Comparison of ENCODE assay signal across 21 cellular contexts in genomic region chr16:88355389-88356123, GRCh38. TPM values are rescaled to one million over a fixed set of nuclear protein-coding genes. Genes with fewer than 3 reads are reported as not detected.
DNase-seq lines count a peak whose midpoint lies in the region; TF ChIP-seq lines count a peak whose summit lies in the region.
"Had no signal": no experiment of that assay in that cellular context is flagged by ENCODE, and none has a peak within 500 bp of the region (broad histone marks: within the 10 kb centered on the region; RNA-seq: fewer than 3 reads in every experiment).

No MANE protein-coding gene starts in this region.

- no peaks in the 10 kb centered on the region; the same call in 1 of the 2 replicates for H4K20me1 ChIP-seq in BLaER1

- H3K4me3 Mint-ChIP-seq in CD14-positive monocyte (no peak overlapping the region), chondrocyte (ENCODE audit: unreplicated experiment) (no peak overlapping the region)
- H3K4me3 Mint-ChIP-seq: CD8-positive, alpha-beta T cell had no signal

- no peaks in the 10 kb centered on the region for H3K36me3 ChIP-seq in BLaER1
- H3K36me3 ChIP-seq: BLaER1 treated with 17β-estradiol and CSF1 and Interleukin-3, amounts not matched to agents 10 nM and 100 nM; SJSA1 had no signal

- H3K27me3 Mint-ChIP-seq in CD14-positive monocyte (ENCODE audit: low read depth in 3 of 3), result peaks cover 0 to 10% (median 5%) of the 10 kb centered on the region in 3 donors
- peaks cover 4% of the 10 kb centered on the region for H3K27me3 Mint-ChIP-seq in chondrocyte (ENCODE audit: low read depth)

- intact Hi-C loops in CD14-positive monocyte (cut with micrococcal nuclease) (no loop called here), posterior vena cava (cut with DNase I) (no loop called here)

- no peaks in the 10 kb centered on the region for H3K36me3 Mint-ChIP-seq in CD14-positive monocyte
- H3K36me3 Mint-ChIP-seq in chondrocyte (ENCODE audit: low read depth), result no peaks in the 10 kb centered on the region
- H3K36me3 Mint-ChIP-seq: CD8-positive, alpha-beta T cell had no signal

- no peak overlapping the region for H3K27ac ChIP-seq in BLaER1
- H3K27ac ChIP-seq: BLaER1 treated with 17β-estradiol and CSF1 and Interleukin-3, amounts not matched to agents 10 nM and 100 nM; HL-60; KMS-11; SJSA1 had no signal

- TF ChIP-seq CTCF in CD14-positive monocyte (IDR thresholded peaks at IDR 0.05) (no peak), chondrocyte (IDR thresholded peaks at IDR 0.05) (no peak)

- H3K4me3 ChIP-seq in BLaER1, result no peak overlapping the region
- H3K4me3 ChIP-seq: BLaER1 treated with 17β-estradiol and CSF1 and Interleukin-3, amounts not matched to agents 10 nM and 100 nM; GM12878; SJSA1 had no signal

- peaks cover 15% of the 10 kb centered on the region for H3K27me3 ChIP-seq in BLaER1
- H3K27me3 ChIP-seq: SJSA1 had no signal

- H3K9ac ChIP-seq in BLaER1, result no peak overlapping the region
- H3K9ac ChIP-seq: BLaER1 treated with 17β-estradiol and CSF1 and Interleukin-3, amounts not matched to agents 10 nM and 100 nM; KMS-11 had no signal

- H3K4me2 ChIP-seq in BLaER1, result peak overlapping the region; percentile 29
- H3K4me2 ChIP-seq: KMS-11 had no signal

- H3K9me3 Mint-ChIP-seq in CD14-positive monocyte, result no peaks in the 10 kb centered on the region
- H3K9me3 Mint-ChIP-seq in chondrocyte (ENCODE audit: low read depth), result no peaks in the 10 kb centered on the region
- H3K9me3 Mint-ChIP-seq: CD8-positive, alpha-beta T cell had no signal

- DNase-seq in CD14-positive monocyte (ENCODE audit: low spot score) (peak; percentile 40), chondrocyte (ENCODE audit: low spot score) (peak; percentile 79), posterior vena cava (ENCODE audit: low spot score) (peak; percentile 74), pons (ENCODE audit: low spot score) (no peak), AG20443 (ENCODE audit: low spot score) (no peak), NCI-H2171 (lab: John Stamatoyannopoulos, UW) (no peak)
- DNase-seq: CD8-positive, alpha-beta T cell; DND-41; NCI-H1092 treated with DMSO at 0.1 percent for 48 hours; NCI-H1436 treated with DMSO at 0.1 percent for 48 hours; NCI-H2029; NCI-H226; NCI-H510A treated with DMSO at 0.1 percent for 48 hours; NCI-H748 treated with DMSO at 0.1 percent for 48 hours; NK-92 treated with Interleukin-12 subunit alpha and Interleukin-12 subunit beta, amount 100 ng/mL, for 24 hours had no signal

- H3K4me1 ChIP-seq in BLaER1, result peaks cover 52% of the 10 kb centered on the region

- H3K4me1 Mint-ChIP-seq in CD14-positive monocyte, result no peaks in the 10 kb centered on the region
- H3K4me1 Mint-ChIP-seq in chondrocyte (ENCODE audit: low read depth), result peaks cover 8% of the 10 kb centered on the region

- 0 out of 2 replicates have a peak, but pooled peaks cover under 1% of the 10 kb centered on the region for H3K9me3 ChIP-seq in BLaER1
- H3K9me3 ChIP-seq: BLaER1 treated with 17β-estradiol and CSF1 and Interleukin-3, amounts not matched to agents 10 nM and 100 nM; SJSA1 had no signal

- H3K27ac Mint-ChIP-seq in CD14-positive monocyte (no peak overlapping the region), chondrocyte (ENCODE audit: unreplicated experiment) (no peak overlapping the region)
- H3K27ac Mint-ChIP-seq: CD8-positive, alpha-beta T cell had no signal

RNA-seq across cellular contexts. Expression of gene ZNF469, which starts 27.2 kb away (rescaled TPM):
- polyA plus RNA-seq in CD14-positive monocyte, result under 1 TPM; 0.02 to 0.10 TPM
- total RNA-seq in chondrocyte (19.0 to 62.8 TPM (median 60.5 TPM) in 3 replicates), posterior vena cava (1 to 10 TPM; 2.9 to 6.2 TPM)

Comparison
In these comparisons a context has a peak if more than half of its experiments do, and no peak if none do; other contexts are left out.
1. DNase-seq: peak in CD14-positive monocyte (single experiment), chondrocyte (single experiment) and posterior vena cava (single experiment); none in pons (single experiment), AG20443 (single experiment) and NCI-H2171 (single experiment).